In genomic region chr7:91088156-91088555, GRCh38 we compare ENCODE assay signal across 18 cellular contexts.
"Had no signal": no experiment of that assay in that cellular context is flagged by ENCODE, and none has a peak within 500 bp of the region (broad histone marks: within the 10 kb centered on the region; RNA-seq: fewer than 3 reads in every experiment).

No MANE protein-coding gene starts in this region.

- DNase-seq: KBM-7, MG63, NCI-H1092, NCI-H1105 treated with DMSO at 0.1 percent for 48 hours, NCI-H1436, NCI-H187 treated with DMSO at 0.1 percent for 48 hours, NCI-H2029 treated with DMSO at 0.1 percent for 48 hours, NCI-H2227 treated with DMSO at 0.1 percent for 48 hours, NCI-H524, NCI-H774, PC-3, SHP77 treated with DMSO at 0.1 percent for 48 hours, SJCRH30, SK-N-SH, SW 1271, T-cell had no signal

- ATAC-seq: Panc1, Right ventricle myocardium inferior, T-cell had no signal
